In the genomic region with DNA sequence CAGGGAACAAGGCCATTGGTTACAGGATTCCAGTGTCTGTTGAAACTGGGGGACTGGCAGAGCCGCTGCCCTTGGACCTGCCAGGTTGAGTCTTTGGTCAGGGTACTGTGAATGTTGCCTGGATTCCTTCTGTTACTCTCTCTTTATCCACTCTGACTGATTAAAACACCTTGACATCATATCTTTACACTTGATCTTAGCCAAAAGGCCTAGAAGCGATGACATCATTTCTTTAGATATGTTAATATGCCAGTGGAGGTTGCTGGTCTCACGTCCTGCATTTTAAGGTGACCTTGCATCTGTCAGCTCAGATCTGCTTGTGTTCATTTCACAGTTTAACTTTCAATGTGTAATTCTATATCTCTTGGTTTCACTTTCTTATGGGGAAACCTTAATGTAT, we compare ENCODE assay signal across 23 cellular contexts. TPM values are rescaled to one million over a fixed set of nuclear protein-coding genes. Genes with fewer than 3 reads are reported as not detected.
DNase-seq lines count a peak whose midpoint lies in the region; ATAC-seq, FAIRE-seq and TF ChIP-seq lines count a peak whose summit lies in the region.
"Had no signal": no experiment of that assay in that cellular context is flagged by ENCODE, and none has a peak within 500 bp of the region (broad histone marks: within the 10 kb centered on the region; RNA-seq: fewer than 3 reads in every experiment).

No MANE protein-coding gene starts in this region.

- CTCF ChIA-PET in Panc1 (lab: Charles Lee): no interaction called here

- H3K9me3 ChIP-seq in Panc1 (ENCODE audit: control insufficient read depth, insufficient read depth, low read depth, low read length): no peaks in the 10 kb centered on the region
- H3K9me3 ChIP-seq in hepatocyte (ENCODE audit: low read depth): no peaks in the 10 kb centered on the region
- no peaks in the 10 kb centered on the region for H3K9me3 ChIP-seq in left ventricle myocardium inferior (replicated peaks)
- no peaks in the 10 kb centered on the region for H3K9me3 ChIP-seq in pancreas
- H3K9me3 ChIP-seq: HAP-1 had no signal

- WGBS in hepatocyte (ENCODE audit: low lambda C conversion rate, missing lambda C conversion rate): 77% methylated on average over 3 of the region's 3 CpGs
- 81 to 85% methylated on average over 3 of the region's 3 CpGs for WGBS in pancreas, 2 donors

- no TSS peak for BruUV-seq in Panc1 (replicated peaks; lab: Mats Ljungman, UMichigan)

- in situ Hi-C loops in Panc1 (cut with HindIII; ENCODE audit: low pct_unique_long_range_greater_than_20kb, low sequenced_read_pairs): no loop called here

- H3K27ac ChIP-seq in Panc1 (ENCODE audit: low read length): peak overlapping the region; percentile 34; the same call in 1 of the 2 replicates
- H3K27ac ChIP-seq in hepatocyte: peak overlapping the region; percentile 54
- no peak overlapping the region for H3K27ac ChIP-seq in left ventricle myocardium inferior (replicated peaks)
- no peak overlapping the region for H3K27ac ChIP-seq in pancreas
- H3K27ac ChIP-seq: 22Rv1, GM23248, HL-60, KMS-11 had no signal

- TF ChIP-seq CTCF in Panc1 (IDR thresholded peaks at IDR 0.05): no peak
- TF ChIP-seq CTCF in hepatocyte (IDR thresholded peaks at IDR 0.05; ENCODE audit: poor library complexity): no peak
- TF ChIP-seq CTCF in left ventricle myocardium inferior (IDR thresholded peaks at IDR 0.05; ENCODE audit: borderline replicate concordance): no peak
- no peak for TF ChIP-seq CTCF in pancreas (IDR thresholded peaks at IDR 0.05)

- no peaks in the 10 kb centered on the region for H3K9me2 ChIP-seq in hepatocyte (replicated peaks; ENCODE audit: insufficient read depth)

- no peaks in the 10 kb centered on the region for H3K79me2 ChIP-seq in hepatocyte

- no peak for FAIRE-seq in pancreas (lab: Jason Lieb, UNC)
- FAIRE-seq: D721Med, GM18507 had no signal

- POLR2A ChIA-PET in Panc1 (lab: Charles Lee): no interaction called here

- H4K20me1 ChIP-seq in hepatocyte (ENCODE audit: insufficient read depth, poor library complexity, severe bottlenecking): no peaks in the 10 kb centered on the region

- DNase-seq in DMS53 (lab: John Stamatoyannopoulos, UW) (peak; percentile 60), DMS53 treated with DMSO at 0.1 percent for 48 hours (lab: John Stamatoyannopoulos, UW; ENCODE audit: unreplicated experiment) (no peak), Panc1 (ENCODE audit: low read depth, low spot score) (no peak), hepatocyte (ENCODE audit: low spot score) (no peak), left colon (no peak), left ventricle myocardium inferior (no peak), pancreas (no peak)
- no peak for DNase-seq in activated CD4-positive, CD25-positive, alpha-beta regulatory T cell treated with anti-CD3 and anti-CD28 coated beads, Interleukin-2, amount 50 U/mL, for 72 hours
- DNase-seq: CD8-positive, alpha-beta T cell; COR-L47; DMS153; GF-D8; GM23248; HFFc6 had no signal

- H3K27me3 ChIP-seq in Panc1 (ENCODE audit: control insufficient read depth, insufficient read depth, low read length) (no peaks in the 10 kb centered on the region), hepatocyte (no peaks in the 10 kb centered on the region), left ventricle myocardium inferior (ENCODE audit: low read depth) (no peaks in the 10 kb centered on the region), pancreas (no peaks in the 10 kb centered on the region)

- intact Hi-C loops in Panc1 (cut with micrococcal nuclease; ENCODE audit: unreplicated experiment) (no loop called here), left colon (cut with DNase I, micrococcal nuclease) (no loop called here), left ventricle myocardium inferior (cut with micrococcal nuclease) (no loop called here), pancreas (cut with DNase I) (no loop called here)

- H3K4me2 ChIP-seq in hepatocyte: no peak overlapping the region
- H3K4me2 ChIP-seq: KMS-11 had no signal

- peaks cover 10% of the 10 kb centered on the region for H3K36me3 ChIP-seq in Panc1 (ENCODE audit: control insufficient read depth, insufficient read depth, low read length)
- H3K36me3 ChIP-seq in hepatocyte (replicated peaks; ENCODE audit: insufficient read depth, low read depth): no peaks in the 10 kb centered on the region
- H3K36me3 ChIP-seq in left ventricle myocardium inferior: peaks cover 70% of the 10 kb centered on the region
- peaks cover 0 to 66% (median 28%) of the 10 kb centered on the region in 3 donors for H3K36me3 ChIP-seq in pancreas

- H3K4me1 ChIP-seq in Panc1 (ENCODE audit: control insufficient read depth, insufficient read depth, low read length) (peaks cover 5% of the 10 kb centered on the region; the same call in 1 of the 2 replicates), hepatocyte (ENCODE audit: insufficient read depth) (no peaks in the 10 kb centered on the region), left ventricle myocardium inferior (no peaks in the 10 kb centered on the region), pancreas (no peaks in the 10 kb centered on the region)
- H3K4me1 ChIP-seq: HAP-1 had no signal

- ATAC-seq in Panc1: no peak
- ATAC-seq in left colon: no peak
- ATAC-seq in pancreas: no peak
- ATAC-seq: CD8-positive, alpha-beta T cell had no signal

- H2AFZ ChIP-seq in hepatocyte: no peak overlapping the region
- H2AFZ ChIP-seq: GM23248 had no signal

- H3K4me3 ChIP-seq in Panc1 (ENCODE audit: low read depth in 2 of 2, low read length in 2 of 2) (no peak overlapping the region), hepatocyte (no peak overlapping the region), left ventricle myocardium inferior (no peak overlapping the region), pancreas (no peak overlapping the region)
- H3K4me3 ChIP-seq: GM23248, HAP-1 had no signal

RNA-seq across cellular contexts. Expression of gene GPATCH1, which starts 9.2 kb away (rescaled TPM):
- total RNA-seq in Panc1 (2021; ENCODE audit: unreplicated experiment) (34.7 TPM), hepatocyte (6.7 and 14.5 TPM in 2 replicates), left colon (10 to 100 TPM in 1 of 2 donors, 1 to 10 TPM in 1; 8.3 to 10.9 TPM), left ventricle myocardium inferior (6.2 TPM), pancreas (1 to 10 TPM; 3.0 to 5.6 (median 3.6) TPM)
- 30.0 TPM for polyA plus RNA-seq in Panc1 (2012; ENCODE audit: insufficient read length)
- polyA plus RNA-seq in hepatocyte (6.8 and 9.7 TPM in 2 replicates), pancreas (1 to 10 TPM; 4.3 to 6.1 TPM)

RNA-seq across cellular contexts. Expression of gene RHPN2, which starts 25.5 kb away (rescaled TPM):
- total RNA-seq in Panc1 (2021; ENCODE audit: unreplicated experiment) (227 TPM), hepatocyte (67.6 and 67.9 TPM in 2 replicates), left colon (10 to 100 TPM; 86.5 to 87.5 TPM), left ventricle myocardium inferior (1.0 TPM), pancreas (10 to 100 TPM in 2 of 6 donors, 1 to 10 TPM in 4; 7.6 to 18.9 (median 8.2) TPM)
- 173 TPM for polyA plus RNA-seq in Panc1 (2012; ENCODE audit: insufficient read length)
- polyA plus RNA-seq in hepatocyte (44.3 and 54.2 TPM in 2 replicates), pancreas (10 to 100 TPM in 1 of 2 donors, 1 to 10 TPM in 1; 7.5 to 11.4 TPM)

RNA-seq across cellular contexts. Expression of gene WDR88, which starts 41.7 kb away (rescaled TPM):
- total RNA-seq in Panc1 (2021; ENCODE audit: unreplicated experiment): 0.31 TPM
- polyA plus RNA-seq in Panc1 (2012; ENCODE audit: insufficient read length): 0.24 TPM
- not detected in 2 replicates for total RNA-seq in hepatocyte
- polyA plus RNA-seq in hepatocyte: 0.11 and 0.61 TPM in 2 replicates
- total RNA-seq in left colon: not detected
- not detected for total RNA-seq in left ventricle myocardium inferior
- not detected for total RNA-seq in pancreas
- not detected for polyA plus RNA-seq in pancreas
- total RNA-seq: A673; CD8-positive, alpha-beta T cell; GM23248; HFFc6 had no signal
- polyA plus RNA-seq: BJ, CD14-positive monocyte had no signal

Comparison
In these comparisons a context has a peak if more than half of its experiments do, and no peak if none do; other contexts are left out.
1. H3K27ac ChIP-seq: peak in Panc1 (single experiment) and hepatocyte (single experiment); none in left ventricle myocardium inferior (single experiment) and pancreas (0 of 4).